1 cellular context compared by ENCODE assay signal in genomic region chr3:165192610-165193192, GRCh38.
TF ChIP-seq lines count a peak whose summit lies in the region.

No MANE protein-coding gene starts in this region.

TF ChIP-seq in GM23338, 12 proteins besides CTCF, POLR2A, EP300 and RAD21:
- TF ChIP-seq ZNF462 (CRISPR knock-in tag; IDR thresholded peaks at IDR 0.05) (peak; percentile 38; the same call in 1 of the 2 replicates), STAT1 (IDR thresholded peaks at IDR 0.05; ENCODE audit: unreplicated experiment) (no peak), CREB1 (CRISPR knock-in tag; IDR thresholded peaks at IDR 0.05; ENCODE audit: low read depth) (peak; percentile 29; the same call in 1 of the 2 replicates), NANOG (IDR thresholded peaks at IDR 0.05; ENCODE audit: borderline replicate concordance) (peak; percentile 76; the same call in 1 of the 2 replicates)
